Comparison of ENCODE assay signal across 35 cellular contexts in the genomic region with DNA sequence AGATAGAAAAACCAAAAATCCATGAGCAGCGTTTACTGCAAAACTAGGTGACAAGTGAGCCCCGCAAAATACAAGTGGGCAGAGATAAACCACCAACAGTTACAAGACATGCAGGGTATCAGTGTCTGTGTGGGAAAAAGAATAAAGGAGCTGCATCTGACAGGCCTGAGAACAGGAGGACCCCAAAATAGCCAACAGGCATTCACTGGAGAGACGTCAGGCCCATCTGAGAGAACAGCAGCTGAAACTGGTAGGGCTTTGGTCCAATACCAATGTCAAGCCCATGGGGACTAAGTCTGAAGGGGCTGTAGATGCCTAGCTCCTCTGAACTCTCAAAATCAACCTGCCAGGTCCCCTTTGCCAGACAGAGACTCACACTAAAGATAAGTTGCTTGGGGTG.
"Had no signal": no experiment of that assay in that cellular context is flagged by ENCODE, and none has a peak within 500 bp of the region (broad histone marks: within the 10 kb centered on the region; RNA-seq: fewer than 3 reads in every experiment).

No MANE protein-coding gene starts in this region.

- H3K27ac ChIP-seq: PC-9, RWPE1, VCaP had no signal

- H3K4me1 Mint-ChIP-seq: activated B cell treated with CpG ODN at 0.5 μM for 24 hours; activated CD4-positive, alpha-beta memory T cell treated with anti-CD3 and anti-CD28 coated beads, Interleukin-2, amount 10 ng/mL, durations not matched to agents 7 days and 5 days; activated CD8-positive, alpha-beta memory T cell treated with anti-CD3 and anti-CD28 coated beads, Interleukin-2, amount 10 ng/mL, durations not matched to agents 7 days and 5 days; activated naive CD8-positive, alpha-beta T cell treated with anti-CD3 and anti-CD28 coated beads for 36 hours; activated T-helper 17 cell treated with anti-CD3 and anti-CD28 coated beads, Interleukin-2, amount 50 U/mL, for 72 hours had no signal

- H3K36me3 ChIP-seq: MG63 had no signal

- H3K36me3 Mint-ChIP-seq: activated CD8-positive, alpha-beta memory T cell treated with anti-CD3 and anti-CD28 coated beads, Interleukin-2, amount 10 ng/mL, durations not matched to agents 7 days and 5 days; activated naive CD8-positive, alpha-beta T cell treated with anti-CD3 and anti-CD28 coated beads for 36 hours had no signal

- H3K4me2 ChIP-seq: PC-9 had no signal

- DNase-seq: activated B cell treated with CpG ODN at 0.5 μM for 24 hours; activated CD4-positive, alpha-beta memory T cell treated with anti-CD3 and anti-CD28 coated beads, Interleukin-2, amount 10 ng/mL, durations not matched to agents 7 days and 5 days; activated CD4-positive, alpha-beta T cell treated with anti-CD3 and anti-CD28 coated beads for 1 hour; activated CD4-positive, alpha-beta T cell treated with anti-CD3 and anti-CD28 coated beads for 48 hours; activated CD8-positive, alpha-beta memory T cell treated with anti-CD3 and anti-CD28 coated beads for 24 hours; activated CD8-positive, alpha-beta memory T cell treated with anti-CD3 and anti-CD28 coated beads, Interleukin-2, amount 10 ng/mL, durations not matched to agents 7 days and 5 days; activated CD8-positive, alpha-beta memory T cell treated with anti-CD3 and anti-CD28 coated beads, Interleukin-2, amount 50 U/mL, for 48 hours; activated effector memory CD4-positive, alpha-beta T cell treated with anti-CD3 and anti-CD28 coated beads, Interleukin-2, amount 50 U/mL, for 16 hours; activated naive CD4-positive, alpha-beta T cell; activated naive CD4-positive, alpha-beta T cell treated with anti-CD3 and anti-CD28 coated beads, Interleukin-2, amount 50 U/mL, for 16 hours; activated naive CD8-positive, alpha-beta T cell treated with anti-CD3 and anti-CD28 coated beads for 36 hours; activated T-cell treated with anti-CD3 and anti-CD28 coated beads, Interleukin-2, amount 50 U/mL, for 48 hours; amniotic stem cell; aorta; Kasumi-1; KG1; MG63; MV-4-11; NCI-H1092; NCI-H1436 treated with DMSO at 0.1 percent for 48 hours; NCI-H187; NCI-H2029 treated with DMSO at 0.1 percent for 48 hours; NCI-H2107; NCI-H2171; NCI-H510A; NCI-H748 treated with DMSO at 0.1 percent for 48 hours; PC-9; Right ventricle myocardium superior; SW 1271; T-helper 1 cell; T-helper 2 cell; T-helper 9 cell had no signal

- ATAC-seq: activated CD8-positive, alpha-beta memory T cell treated with anti-CD3 and anti-CD28 coated beads, Interleukin-2, amount 10 ng/mL, durations not matched to agents 7 days and 5 days; activated T-helper 17 cell treated with anti-CD3 and anti-CD28 coated beads, Interleukin-2, amount 50 U/mL, for 72 hours had no signal

- H3K4me3 Mint-ChIP-seq: activated B cell treated with CpG ODN at 0.5 μM for 24 hours; activated CD4-positive, alpha-beta memory T cell treated with anti-CD3 and anti-CD28 coated beads, Interleukin-2, amount 10 ng/mL, durations not matched to agents 7 days and 5 days; activated CD8-positive, alpha-beta memory T cell treated with anti-CD3 and anti-CD28 coated beads, Interleukin-2, amount 10 ng/mL, durations not matched to agents 7 days and 5 days; activated naive CD8-positive, alpha-beta T cell treated with anti-CD3 and anti-CD28 coated beads for 36 hours; activated T-helper 17 cell treated with anti-CD3 and anti-CD28 coated beads, Interleukin-2, amount 50 U/mL, for 72 hours had no signal

- H3K4me3 ChIP-seq: MG63, PC-9 had no signal

- H2AFZ ChIP-seq: PC-9 had no signal

- H3K27me3 ChIP-seq: MG63 had no signal

- H3K9me3 Mint-ChIP-seq: activated CD4-positive, alpha-beta memory T cell treated with anti-CD3 and anti-CD28 coated beads, Interleukin-2, amount 10 ng/mL, durations not matched to agents 7 days and 5 days had no signal

- H3K27ac Mint-ChIP-seq: activated B cell treated with CpG ODN at 0.5 μM for 24 hours; activated CD4-positive, alpha-beta memory T cell treated with anti-CD3 and anti-CD28 coated beads, Interleukin-2, amount 10 ng/mL, durations not matched to agents 7 days and 5 days; activated CD8-positive, alpha-beta memory T cell treated with anti-CD3 and anti-CD28 coated beads, Interleukin-2, amount 10 ng/mL, durations not matched to agents 7 days and 5 days; activated naive CD8-positive, alpha-beta T cell treated with anti-CD3 and anti-CD28 coated beads for 36 hours; activated T-helper 17 cell treated with anti-CD3 and anti-CD28 coated beads, Interleukin-2, amount 50 U/mL, for 72 hours had no signal
